8 cellular contexts compared by ENCODE assay signal in genomic region chr19:45927565-45928261, GRCh38. TPM values are rescaled to one million over a fixed set of nuclear protein-coding genes. Genes with fewer than 3 reads are reported as not detected.
DNase-seq lines count a peak whose midpoint lies in the region; ATAC-seq and TF ChIP-seq lines count a peak whose summit lies in the region.

No MANE protein-coding gene starts in this region.

- DNase-seq in NCI-H524 treated with DMSO at 0.1 percent for 48 hours (lab: John Stamatoyannopoulos, UW) (peak; percentile 60), dermis blood vessel endothelial cell (peak; percentile 94)
- DNase-seq in activated CD4-positive, alpha-beta T cell treated with anti-CD3 and anti-CD28 coated beads for 36 hours: peak; percentile 96
- peak; percentile 69 to 85 (median 73) for DNase-seq in stimulated activated CD4-positive, alpha-beta T cell treated with anti-CD3 and anti-CD28 coated beads, TNF-alpha, amount 100 ng/mL, for 24 hours (ENCODE audit: low read depth in 3 of 3)

- H3K4me3 ChIP-seq in liver (ENCODE audit: low read depth in 1 of 3, low read length in 3 of 3): no peak overlapping the region

- H3K9me3 ChIP-seq in liver (ENCODE audit: control insufficient read depth in 4 of 4, low read length in 3 of 4): no peaks in the 10 kb centered on the region

- peak overlapping the region; percentile 56 for H3K4me3 Mint-ChIP-seq in activated CD4-positive, alpha-beta T cell treated with anti-CD3 and anti-CD28 coated beads for 36 hours

- no peaks in the 10 kb centered on the region for H3K27me3 ChIP-seq in liver (ENCODE audit: control insufficient read depth in 4 of 4, insufficient read depth in 4 of 4, low read length in 3 of 4)

- H3K4me1 ChIP-seq in liver (ENCODE audit: control insufficient read depth in 4 of 4, insufficient read depth in 4 of 4, low read length in 3 of 4): peaks cover 0 to 7% (median 3%) of the 10 kb centered on the region in 4 donors

- TF ChIP-seq CTCF in liver (IDR thresholded peaks at IDR 0.05; ENCODE audit: low read depth, low read length, missing input control): no peak

- no peak overlapping the region for H3K27ac ChIP-seq in liver (ENCODE audit: low read depth in 1 of 2, low read length in 2 of 2)

- peaks cover 7% of the 10 kb centered on the region for H3K27me3 Mint-ChIP-seq in activated CD4-positive, alpha-beta T cell treated with anti-CD3 and anti-CD28 coated beads for 36 hours

- H3K4me1 Mint-ChIP-seq in activated CD4-positive, alpha-beta T cell treated with anti-CD3 and anti-CD28 coated beads for 36 hours: peaks cover 12% of the 10 kb centered on the region

- no peaks in the 10 kb centered on the region for H3K36me3 Mint-ChIP-seq in activated CD4-positive, alpha-beta T cell treated with anti-CD3 and anti-CD28 coated beads for 36 hours (ENCODE audit: low read depth)

- intact Hi-C loops in activated CD4-positive, alpha-beta T cell treated with anti-CD3 and anti-CD28 coated beads for 36 hours (cut with DNase I, micrococcal nuclease): loop anchor here (1.0 kb wide), 7 partner anchors 24 to 197 kb away; partner anchors contain the start of genes IRF2BP1 (in 2 of the 2), CCDC61 (in 1 of the 2), FBXO46 (in 1 of the 2) and SIX5 (in 1 of the 2)

- H3K36me3 ChIP-seq in liver (ENCODE audit: control insufficient read depth in 4 of 4, insufficient read depth in 3 of 4, low read depth in 1 of 4, low read length in 3 of 4): no peaks in the 10 kb centered on the region

- peak overlapping the region; percentile 68 for H3K27ac Mint-ChIP-seq in activated CD4-positive, alpha-beta T cell treated with anti-CD3 and anti-CD28 coated beads for 36 hours

- H3K9ac ChIP-seq in liver (ENCODE audit: low read depth in 1 of 2, low read length in 2 of 2): no peak overlapping the region

- CTCF ChIA-PET in activated CD4-positive, alpha-beta T cell treated with anti-CD3 and anti-CD28 coated beads for 36 hours (lab: Charles Lee): interaction anchor here (0.5 to 1.1 kb wide), 7 partner anchors 11 to 252 kb away, joined by 3 to 4 read pairs (median 3); partner anchors contain the start of gene SIX5

- ATAC-seq in HG03432 (IDR thresholded peaks at IDR 0.05; ENCODE audit: unreplicated experiment) (peak; percentile 69), HG03469 (IDR thresholded peaks at IDR 0.05; ENCODE audit: unreplicated experiment) (no peak)
- ATAC-seq in activated CD4-positive, alpha-beta T cell treated with anti-CD3 and anti-CD28 coated beads for 36 hours: peak; percentile 100

- POLR2A ChIA-PET in activated CD4-positive, alpha-beta T cell treated with anti-CD3 and anti-CD28 coated beads for 36 hours (lab: Charles Lee): interaction anchor here (0.5 to 0.6 kb wide), 2 partner anchors 221 to 283 kb away, joined by 3 read pairs; no protein-coding TSS in a partner anchor

- TF ChIP-seq RAD21 in liver (IDR thresholded peaks at IDR 0.05): peak in 1 of 2 donors; percentile 8

- peak; percentile 74 for TF ChIP-seq POLR2A in GM10847 (IDR thresholded peaks at IDR 0.05; ENCODE audit: extremely low read depth, insufficient read length)

- no peaks in the 10 kb centered on the region for H3K9me3 Mint-ChIP-seq in activated CD4-positive, alpha-beta T cell treated with anti-CD3 and anti-CD28 coated beads for 36 hours (ENCODE audit: low read depth)

- 11% methylated on average over 33 of the region's 33 CpGs for WGBS in liver

TF ChIP-seq in liver, 16 proteins besides CTCF, POLR2A, EP300 and RAD21:
- TF ChIP-seq GABPA (IDR thresholded peaks at IDR 0.05 in 1 of 2, conservative IDR thresholded peaks at IDR 0.05 in 1 of 2) (peak in 1 of 2 donors; percentile 41), FOXA1 (IDR thresholded peaks at IDR 0.05) (no peak), SP1 (IDR thresholded peaks at IDR 0.05) (peak; percentile 89), ATF3 (IDR thresholded peaks at IDR 0.05) (no peak)
TF ChIP-seq in liver: peak in this region for 2.

RNA-seq across cellular contexts. Expression of gene NANOS2, which starts 13.1 kb away (rescaled TPM):
- total RNA-seq in activated CD4-positive, alpha-beta T cell treated with anti-CD3 and anti-CD28 coated beads for 36 hours: not detected
- not detected in 2 replicates for total RNA-seq in dermis blood vessel endothelial cell
- not detected for total RNA-seq in liver
- polyA plus RNA-seq in liver: not detected

RNA-seq across cellular contexts. Expression of gene MYPOP, which starts 25.3 kb away (rescaled TPM):
- total RNA-seq in activated CD4-positive, alpha-beta T cell treated with anti-CD3 and anti-CD28 coated beads for 36 hours: 1 to 10 TPM; 5.0 to 5.6 TPM
- 1.4 and 2.7 TPM in 2 replicates for total RNA-seq in dermis blood vessel endothelial cell
- total RNA-seq in liver: 1 to 10 TPM in 1 of 2 donors, under 1 TPM in 1; 0.70 to 1.8 TPM
- 1 to 10 TPM in 1 of 2 donors, under 1 TPM in 1; 0.90 to 3.0 TPM for polyA plus RNA-seq in liver

RNA-seq across cellular contexts. Expression of gene IRF2BP1, which starts 41.8 kb away (rescaled TPM):
- 10 to 100 TPM; 12.6 to 15.2 TPM for total RNA-seq in activated CD4-positive, alpha-beta T cell treated with anti-CD3 and anti-CD28 coated beads for 36 hours
- total RNA-seq in dermis blood vessel endothelial cell (31.6 and 32.7 TPM in 2 replicates), liver (10 to 100 TPM; 16.5 to 16.8 TPM)
- polyA plus RNA-seq in liver: 10 to 100 TPM in 1 of 2 donors, 1 to 10 TPM in 1; 4.9 to 16.3 TPM

RNA-seq across cellular contexts. Expression of gene NOVA2, which starts 46.0 kb away (rescaled TPM):
- total RNA-seq in activated CD4-positive, alpha-beta T cell treated with anti-CD3 and anti-CD28 coated beads for 36 hours: under 1 TPM; 0.02 to 0.09 TPM
- 7.0 and 16.9 TPM in 2 replicates for total RNA-seq in dermis blood vessel endothelial cell
- 1 to 10 TPM in 1 of 2 donors, under 1 TPM in 1; 0.47 to 1.6 TPM for total RNA-seq in liver
- polyA plus RNA-seq in liver: under 1 TPM; 0.31 to 0.37 TPM
